ENCODE assay signal across 1 cellular context in the genomic region with DNA sequence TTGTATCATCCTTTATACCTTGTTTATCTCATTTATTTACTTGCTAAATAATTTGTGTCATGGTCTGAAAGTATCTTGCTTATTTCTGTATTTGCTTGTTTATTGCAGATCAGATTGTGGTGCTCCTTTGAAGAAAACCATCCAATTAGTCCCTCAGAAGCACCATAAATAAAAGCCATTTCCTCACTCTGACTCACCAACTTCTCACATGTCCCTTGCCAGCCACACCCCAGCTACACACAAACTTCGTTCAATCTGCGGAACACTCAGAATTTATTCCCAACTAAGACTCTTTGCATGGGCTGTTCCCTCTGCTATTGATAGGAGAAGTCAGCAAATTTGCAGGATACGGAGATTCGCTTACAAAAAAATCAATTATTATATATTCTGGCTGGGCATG.
TF ChIP-seq lines count a peak whose summit lies in the region.

No MANE protein-coding gene starts in this region.

TF ChIP-seq in SK-N-SH, 30 proteins besides CTCF, POLR2A, EP300 and RAD21 (continued from another document):
- TF ChIP-seq, protein P1, sequence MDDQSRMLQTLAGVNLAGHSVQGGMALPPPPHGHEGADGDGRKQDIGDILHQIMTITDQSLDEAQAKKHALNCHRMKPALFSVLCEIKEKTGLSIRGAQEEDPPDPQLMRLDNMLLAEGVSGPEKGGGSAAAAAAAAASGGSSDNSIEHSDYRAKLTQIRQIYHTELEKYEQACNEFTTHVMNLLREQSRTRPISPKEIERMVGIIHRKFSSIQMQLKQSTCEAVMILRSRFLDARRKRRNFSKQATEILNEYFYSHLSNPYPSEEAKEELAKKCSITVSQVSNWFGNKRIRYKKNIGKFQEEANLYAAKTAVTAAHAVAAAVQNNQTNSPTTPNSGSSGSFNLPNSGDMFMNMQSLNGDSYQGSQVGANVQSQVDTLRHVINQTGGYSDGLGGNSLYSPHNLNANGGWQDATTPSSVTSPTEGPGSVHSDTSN (IDR thresholded peaks at IDR 0.05) = no peak
- TF ChIP-seq, protein P2, sequence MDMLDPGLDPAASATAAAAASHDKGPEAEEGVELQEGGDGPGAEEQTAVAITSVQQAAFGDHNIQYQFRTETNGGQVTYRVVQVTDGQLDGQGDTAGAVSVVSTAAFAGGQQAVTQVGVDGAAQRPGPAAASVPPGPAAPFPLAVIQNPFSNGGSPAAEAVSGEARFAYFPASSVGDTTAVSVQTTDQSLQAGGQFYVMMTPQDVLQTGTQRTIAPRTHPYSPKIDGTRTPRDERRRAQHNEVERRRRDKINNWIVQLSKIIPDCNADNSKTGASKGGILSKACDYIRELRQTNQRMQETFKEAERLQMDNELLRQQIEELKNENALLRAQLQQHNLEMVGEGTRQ (IDR thresholded peaks at IDR 0.05; ENCODE audit: borderline replicate concordance, low read depth, low read length) = no peak
- TF ChIP-seq GATA2 (CRISPR knock-in tag; IDR thresholded peaks at IDR 0.05) = no peak
- TF ChIP-seq RXRA (IDR thresholded peaks at IDR 0.05; ENCODE audit: borderline replicate concordance, low read depth) = no peak
- no peak for TF ChIP-seq ELF1 (IDR thresholded peaks at IDR 0.05)
- TF ChIP-seq SMC3 (IDR thresholded peaks at IDR 0.05; ENCODE audit: low read depth, low read length) = no peak
- TF ChIP-seq EZH2phosphoT487 (IDR thresholded peaks at IDR 0.05; ENCODE audit: borderline replicate concordance, low read depth) = no peak
- TF ChIP-seq, protein P3, sequence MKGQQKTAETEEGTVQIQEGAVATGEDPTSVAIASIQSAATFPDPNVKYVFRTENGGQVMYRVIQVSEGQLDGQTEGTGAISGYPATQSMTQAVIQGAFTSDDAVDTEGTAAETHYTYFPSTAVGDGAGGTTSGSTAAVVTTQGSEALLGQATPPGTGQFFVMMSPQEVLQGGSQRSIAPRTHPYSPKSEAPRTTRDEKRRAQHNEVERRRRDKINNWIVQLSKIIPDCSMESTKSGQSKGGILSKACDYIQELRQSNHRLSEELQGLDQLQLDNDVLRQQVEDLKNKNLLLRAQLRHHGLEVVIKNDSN (IDR thresholded peaks at IDR 0.05; ENCODE audit: borderline replicate concordance, low read depth) = no peak
- TF ChIP-seq, protein P4, sequence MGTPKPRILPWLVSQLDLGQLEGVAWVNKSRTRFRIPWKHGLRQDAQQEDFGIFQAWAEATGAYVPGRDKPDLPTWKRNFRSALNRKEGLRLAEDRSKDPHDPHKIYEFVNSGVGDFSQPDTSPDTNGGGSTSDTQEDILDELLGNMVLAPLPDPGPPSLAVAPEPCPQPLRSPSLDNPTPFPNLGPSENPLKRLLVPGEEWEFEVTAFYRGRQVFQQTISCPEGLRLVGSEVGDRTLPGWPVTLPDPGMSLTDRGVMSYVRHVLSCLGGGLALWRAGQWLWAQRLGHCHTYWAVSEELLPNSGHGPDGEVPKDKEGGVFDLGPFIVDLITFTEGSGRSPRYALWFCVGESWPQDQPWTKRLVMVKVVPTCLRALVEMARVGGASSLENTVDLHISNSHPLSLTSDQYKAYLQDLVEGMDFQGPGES (IDR thresholded peaks at IDR 0.05; ENCODE audit: low read depth, low read length) = no peak
- TF ChIP-seq NFIC (IDR thresholded peaks at IDR 0.05; ENCODE audit: borderline replicate concordance) = no peak
TF ChIP-seq in SK-N-SH: peak in this region for 0.
